ENCODE assay signal across 15 cellular contexts in the genomic region with DNA sequence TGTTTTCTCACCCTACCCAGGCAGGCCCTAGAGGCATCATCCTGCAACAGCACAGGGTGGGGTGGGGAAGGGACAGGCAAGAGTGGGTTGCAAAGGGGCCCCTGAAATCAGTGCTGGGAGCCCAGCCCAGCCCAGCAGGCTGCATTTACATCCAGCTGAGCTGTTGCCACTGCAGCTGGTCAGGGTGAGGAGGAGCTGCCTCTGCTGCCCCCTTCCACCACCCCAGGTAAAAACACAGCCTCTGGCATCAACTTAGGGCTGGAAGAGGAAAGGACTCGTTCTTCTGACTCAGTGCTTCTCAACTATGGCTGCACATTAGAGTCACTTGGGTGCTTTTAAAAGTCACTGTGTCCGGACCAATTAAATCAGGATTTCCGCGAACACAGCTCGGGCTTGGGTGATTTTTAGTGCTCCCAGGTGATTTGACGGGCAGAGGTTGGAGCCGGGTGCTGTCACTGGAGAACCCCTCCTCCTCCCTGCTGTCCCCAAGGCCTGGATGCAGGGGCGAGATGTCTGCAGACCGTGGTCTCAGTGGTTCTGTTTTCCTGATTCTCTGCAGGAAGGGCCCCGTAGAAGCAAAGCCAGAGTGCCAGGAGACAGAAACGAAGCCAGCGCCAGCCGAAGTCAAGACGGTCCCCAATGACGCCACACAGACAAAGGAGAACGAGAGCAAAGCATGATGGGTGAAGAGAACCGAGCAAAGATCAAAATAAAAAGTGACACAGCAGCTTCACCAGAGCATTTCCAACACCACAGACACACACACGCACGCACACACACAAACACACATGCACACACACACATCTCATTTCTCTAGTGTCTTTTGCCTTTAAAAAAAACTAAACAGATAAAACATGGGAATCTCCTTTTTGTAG. TPM values are rescaled to one million over a fixed set of nuclear protein-coding genes. Genes with fewer than 3 reads are reported as not detected.
A peak's percentile ranks its signal among the peaks of the same experiment; 100 is the strongest.
DNase-seq lines count a peak whose midpoint lies in the region; ATAC-seq, FAIRE-seq and TF ChIP-seq lines count a peak whose summit lies in the region.
"Had no signal": no experiment of that assay in that cellular context is flagged by ENCODE, and none has a peak within 500 bp of the region (broad histone marks: within the 10 kb centered on the region; RNA-seq: fewer than 3 reads in every experiment).

No MANE protein-coding gene starts in this region.

- H3K9me2 ChIP-seq in MM.1S (replicated peaks; ENCODE audit: insufficient read depth, low read length) = no peaks in the 10 kb centered on the region

- H3K4me1 ChIP-seq in DND-41 (ENCODE audit: insufficient read depth, low read length) (no peaks in the 10 kb centered on the region), MM.1S (ENCODE audit: low read length) (no peaks in the 10 kb centered on the region), mesendoderm (ENCODE audit: control insufficient read depth, low read depth, low read length) (peaks cover 3% of the 10 kb centered on the region)
- H3K4me1 ChIP-seq: esophagus muscularis mucosa had no signal

- no peak overlapping the region for H3K27ac Mint-ChIP-seq in activated CD4-positive, alpha-beta T cell treated with anti-CD3 and anti-CD28 coated beads, Interleukin-2, amount 10 ng/mL, durations not matched to agents 24 days and 14 days
- H3K27ac Mint-ChIP-seq: activated naive CD8-positive, alpha-beta T cell; stimulated activated naive CD8-positive, alpha-beta T cell treated with anti-CD3 and anti-CD28 coated beads, Interleukin-15, Interleukin-2, amounts not matched to agents 100 ng/mL and 50 ng/mL, for 24 hours had no signal

- no peaks in the 10 kb centered on the region for H3K9me3 Mint-ChIP-seq in activated CD4-positive, alpha-beta T cell treated with anti-CD3 and anti-CD28 coated beads, Interleukin-2, amount 10 ng/mL, durations not matched to agents 24 days and 14 days
- H3K9me3 Mint-ChIP-seq: stimulated activated naive CD8-positive, alpha-beta T cell treated with anti-CD3 and anti-CD28 coated beads, Interleukin-15, Interleukin-2, amounts not matched to agents 100 ng/mL and 50 ng/mL, for 24 hours had no signal

- H3K56ac ChIP-seq in mesendoderm (ENCODE audit: low read length) = peak overlapping the region; percentile 58

- no peak overlapping the region for H3K4me3 Mint-ChIP-seq in activated CD4-positive, alpha-beta T cell treated with anti-CD3 and anti-CD28 coated beads, Interleukin-2, amount 10 ng/mL, durations not matched to agents 24 days and 14 days
- H3K4me3 Mint-ChIP-seq: activated naive CD8-positive, alpha-beta T cell; stimulated activated naive CD8-positive, alpha-beta T cell treated with anti-CD3 and anti-CD28 coated beads, Interleukin-15, Interleukin-2, amounts not matched to agents 100 ng/mL and 50 ng/mL, for 24 hours had no signal

- no peak overlapping the region for H2AFZ ChIP-seq in DND-41 (ENCODE audit: low read depth, low read length)
- H2AFZ ChIP-seq in MM.1S (ENCODE audit: low read length) = no peak overlapping the region

- no peak overlapping the region for H3K27ac ChIP-seq in DND-41 (ENCODE audit: low read length)
- no peak overlapping the region for H3K27ac ChIP-seq in MM.1S (ENCODE audit: low read length)
- H3K27ac ChIP-seq in mesendoderm (ENCODE audit: low read depth, low read length) = no peak overlapping the region
- H3K27ac ChIP-seq: esophagus muscularis mucosa had no signal

- H3K79me1 ChIP-seq in mesendoderm (ENCODE audit: low read length) = no peaks in the 10 kb centered on the region

- H3K9me3 ChIP-seq in DND-41 (ENCODE audit: insufficient read depth, low read length, severe bottlenecking) (no peaks in the 10 kb centered on the region), MM.1S (replicated peaks; ENCODE audit: insufficient read depth, low read length) (no peaks in the 10 kb centered on the region)
- H3K9me3 ChIP-seq: esophagus muscularis mucosa, mucosa of descending colon had no signal

- H3K9ac ChIP-seq in DND-41 (ENCODE audit: low read depth, low read length) (no peak overlapping the region), MM.1S (ENCODE audit: low read length) (no peak overlapping the region), mesendoderm (ENCODE audit: low read length) (no peak overlapping the region)

- no peak overlapping the region for H2BK5ac ChIP-seq in mesendoderm (ENCODE audit: low read length)

- no peak for FAIRE-seq in bronchial epithelial cell (lab: Jason Lieb, UNC)

- H4K8ac ChIP-seq in mesendoderm (ENCODE audit: low read depth, low read length) = no peak overlapping the region

- H3K4ac ChIP-seq in mesendoderm (ENCODE audit: low read depth, low read length) = no peak overlapping the region

- 0 out of 3 replicates have a peak, but pooled peaks have one; percentile 22 for ATAC-seq in DND-41 (ENCODE audit: insufficient read depth, low read depth)
- ATAC-seq in GM21515 (IDR thresholded peaks at IDR 0.05; ENCODE audit: unreplicated experiment) = no peak
- ATAC-seq: mucosa of descending colon had no signal

- no peak overlapping the region for H2BK120ac ChIP-seq in mesendoderm (ENCODE audit: low read depth, low read length)

- DNase-seq in DND-41 (no peak), MM.1S (no peak), bronchial epithelial cell (ENCODE audit: low read depth) (peak; percentile 36), mesendoderm (peak; percentile 67), AG20443 (ENCODE audit: low spot score) (no peak), foreskin melanocyte (no peak)
- no peak for DNase-seq in activated CD4-positive, alpha-beta T cell treated with anti-CD3 and anti-CD28 coated beads, Interleukin-2, amount 10 ng/mL, durations not matched to agents 24 days and 14 days
- DNase-seq: activated CD4-positive, alpha-beta T cell treated with anti-CD3 and anti-CD28 coated beads for 48 hours; IMR-90; mucosa of descending colon; stimulated activated CD4-positive, alpha-beta T cell treated with anti-CD3 and anti-CD28 coated beads, Interleukin-15, amount 100 ng/mL, for 24 hours had no signal

- H3F3A ChIP-seq in MM.1S (ENCODE audit: insufficient read depth, low read length) = no peaks in the 10 kb centered on the region

- H3K79me2 ChIP-seq in DND-41 (ENCODE audit: insufficient read depth, low read length) (no peaks in the 10 kb centered on the region), MM.1S (ENCODE audit: low read length) (no peaks in the 10 kb centered on the region), mesendoderm (ENCODE audit: control insufficient read depth, insufficient read depth, low read length) (no peaks in the 10 kb centered on the region)

- H3K18ac ChIP-seq in mesendoderm (ENCODE audit: low read length) = no peak overlapping the region

- H3K27me3 ChIP-seq in DND-41 (ENCODE audit: insufficient read depth, low read length, poor library complexity) (no peaks in the 10 kb centered on the region), MM.1S (replicated peaks; ENCODE audit: insufficient read depth, low read length) (no peaks in the 10 kb centered on the region), bronchial epithelial cell (ENCODE audit: control insufficient read depth, insufficient read depth, low read length) (peaks cover 1% of the 10 kb centered on the region), mesendoderm (ENCODE audit: insufficient read depth, low read length, poor library complexity) (no peaks in the 10 kb centered on the region)
- H3K27me3 ChIP-seq: esophagus muscularis mucosa had no signal

- no peaks in the 10 kb centered on the region for H3K4me1 Mint-ChIP-seq in activated CD4-positive, alpha-beta T cell treated with anti-CD3 and anti-CD28 coated beads, Interleukin-2, amount 10 ng/mL, durations not matched to agents 24 days and 14 days

- no peak overlapping the region for H2BK15ac ChIP-seq in mesendoderm (replicated peaks; ENCODE audit: low read depth)

- H3K36me3 Mint-ChIP-seq in activated CD4-positive, alpha-beta T cell treated with anti-CD3 and anti-CD28 coated beads, Interleukin-2, amount 10 ng/mL, durations not matched to agents 24 days and 14 days (ENCODE audit: low read depth) = no peaks in the 10 kb centered on the region
- H3K36me3 Mint-ChIP-seq: activated naive CD8-positive, alpha-beta T cell had no signal

- H4K20me1 ChIP-seq in DND-41 (ENCODE audit: insufficient read depth, low read length) (no peaks in the 10 kb centered on the region), MM.1S (ENCODE audit: insufficient read depth, low read length) (no peaks in the 10 kb centered on the region)

- WGBS in mesendoderm (ENCODE audit: extremely low coverage, insufficient coverage, low lambda C conversion rate) = no CpG with 5 or more reads among the region's 19 CpGs

- H3K36me3 ChIP-seq in DND-41 (ENCODE audit: insufficient read depth, low read length) (no peaks in the 10 kb centered on the region), MM.1S (replicated peaks; ENCODE audit: insufficient read depth, low read length) (no peaks in the 10 kb centered on the region), bronchial epithelial cell (ENCODE audit: control insufficient read depth, insufficient read depth, low read length) (no peaks in the 10 kb centered on the region), mesendoderm (ENCODE audit: control insufficient read depth, insufficient read depth, low read length) (no peaks in the 10 kb centered on the region)

- H3K4me2 ChIP-seq in DND-41 (ENCODE audit: insufficient read depth, low read length) (no peak overlapping the region), MM.1S (ENCODE audit: low read depth, low read length) (no peak overlapping the region), mesendoderm (ENCODE audit: low read length) (no peak overlapping the region)

- no peaks in the 10 kb centered on the region for H3K27me3 Mint-ChIP-seq in activated CD4-positive, alpha-beta T cell treated with anti-CD3 and anti-CD28 coated beads, Interleukin-2, amount 10 ng/mL, durations not matched to agents 24 days and 14 days
- H3K27me3 Mint-ChIP-seq: activated naive CD8-positive, alpha-beta T cell; stimulated activated naive CD8-positive, alpha-beta T cell treated with anti-CD3 and anti-CD28 coated beads, Interleukin-15, Interleukin-2, amounts not matched to agents 100 ng/mL and 50 ng/mL, for 24 hours had no signal

- TF ChIP-seq CTCF in DND-41 (IDR thresholded peaks at IDR 0.05; ENCODE audit: borderline replicate concordance, extremely low read depth, low read length, poor library complexity, severe bottlenecking) (no peak), MM.1S (IDR thresholded peaks at IDR 0.05; ENCODE audit: low read length) (0 out of 2 replicates have a peak, but pooled peaks have one; percentile 21), bronchial epithelial cell (IDR thresholded peaks at IDR 0.05; ENCODE audit: insufficient read depth, low read length, severe bottlenecking) (peak; percentile 24)

- H4K5ac ChIP-seq in mesendoderm (ENCODE audit: low read length) = no peak overlapping the region

- H3K4me3 ChIP-seq in DND-41 (ENCODE audit: low read depth in 1 of 2, low read length in 2 of 2) = no peak overlapping the region
- no peak overlapping the region for H3K4me3 ChIP-seq in MM.1S (ENCODE audit: low read length)
- no peak overlapping the region for H3K4me3 ChIP-seq in bronchial epithelial cell (ENCODE audit: low read depth, low read length)
- no peak overlapping the region for H3K4me3 ChIP-seq in mesendoderm (ENCODE audit: low read length)
- H3K4me3 ChIP-seq: esophagus muscularis mucosa, mucosa of descending colon had no signal

- H3K23ac ChIP-seq in mesendoderm (ENCODE audit: low read length) = no peak overlapping the region

- no peak overlapping the region for H2AK5ac ChIP-seq in mesendoderm (ENCODE audit: low read length)

- intact Hi-C loops in activated CD4-positive, alpha-beta T cell treated with anti-CD3 and anti-CD28 coated beads, Interleukin-2, amount 10 ng/mL, durations not matched to agents 24 days and 14 days (cut with micrococcal nuclease) = no loop called here

RNA-seq across cellular contexts. Expression of a gene that starts 39.4 kb away (rescaled TPM):
- total RNA-seq in bronchial epithelial cell = 12.9 and 32.1 TPM in 2 replicates
- 5.7 TPM for polyA plus RNA-seq in mesendoderm (2013, experiment 1 of 2)
- 5.0 TPM for polyA plus RNA-seq in mesendoderm (2013, experiment 2 of 2)
- 5.3 and 9.2 TPM in 2 replicates for total RNA-seq in activated CD4-positive, alpha-beta T cell treated with anti-CD3 and anti-CD28 coated beads, Interleukin-2, amount 10 ng/mL, durations not matched to agents 24 days and 14 days

Comparison
In these comparisons a context has a peak if more than half of its experiments do, and no peak if none do; other contexts are left out.
1. DNase-seq: peak in bronchial epithelial cell (single experiment) and mesendoderm (single experiment); none in DND-41 (single experiment), MM.1S (single experiment), activated CD4-positive, alpha-beta T cell treated with anti-CD3 and anti-CD28 coated beads, Interleukin-2, amount 10 ng/mL, durations not matched to agents 24 days and 14 days (single experiment), AG20443 (single experiment) and foreskin melanocyte (single experiment).